Comparison of ENCODE assay signal across 13 cellular contexts in genomic region chr12:3898751-3899150, GRCh38.
"Had no signal": no experiment of that assay in that cellular context is flagged by ENCODE, and none has a peak within 500 bp of the region (broad histone marks: within the 10 kb centered on the region; RNA-seq: fewer than 3 reads in every experiment).

No MANE protein-coding gene starts in this region.

- DNase-seq: activated CD4-positive, CD25-positive, alpha-beta regulatory T cell treated with anti-CD3 and anti-CD28 coated beads, Interleukin-2, amount 50 U/mL, for 72 hours; effector CD8-positive, alpha-beta T cell; kidney; left ventricle myocardium superior; mesenchymal stem cell; posterior cingulate gyrus; stimulated activated CD4-positive, alpha-beta T cell treated with anti-CD3 and anti-CD28 coated beads, Interleukin-15, amount 100 ng/mL, for 24 hours; stimulated activated CD4-positive, alpha-beta T cell treated with anti-CD3 and anti-CD28 coated beads, Interleukin-4, amount 100 ng/mL, for 24 hours had no signal

- H3K27me3 ChIP-seq: hepatocyte, vagina had no signal

- H3K4me3 Mint-ChIP-seq: neural crest cell had no signal

- H3K36me3 ChIP-seq: vagina had no signal

- ATAC-seq: left ventricle myocardium superior had no signal

- H2AFZ ChIP-seq: hepatocyte had no signal

- H3K27ac Mint-ChIP-seq: activated T-helper 2 cell treated with anti-CD3 and anti-CD28 coated beads, Interferon-gamma antibody, Interleukin-2, Interleukin-4, amounts not matched to agents 10 μg/mL and 5 μg/mL and 100 μg/mL, durations not matched to agents 14 hours and 24 hours and 36 hours had no signal

- H3K79me2 ChIP-seq: hepatocyte had no signal

- H3K9me3 ChIP-seq: vagina had no signal

- H3K27ac ChIP-seq: hepatocyte, vagina had no signal

- H3K4me2 ChIP-seq: hepatocyte had no signal

- H3K4me3 ChIP-seq: coronary artery, hepatocyte, vagina had no signal

- H3K9me3 Mint-ChIP-seq: activated T-helper 2 cell treated with anti-CD3 and anti-CD28 coated beads, Interferon-gamma antibody, Interleukin-2, Interleukin-4, amounts not matched to agents 10 μg/mL and 5 μg/mL and 100 μg/mL, durations not matched to agents 14 hours and 24 hours and 36 hours; neural crest cell had no signal
